In genomic region chr20:53901064-53901463, GRCh38 we compare ENCODE assay signal across 9 cellular contexts.
A peak's percentile ranks its signal among the peaks of the same experiment; 100 is the strongest.
DNase-seq lines count a peak whose midpoint lies in the region; ATAC-seq and TF ChIP-seq lines count a peak whose summit lies in the region.
"Had no signal": no experiment of that assay in that cellular context is flagged by ENCODE, and none has a peak within 500 bp of the region (broad histone marks: within the 10 kb centered on the region; RNA-seq: fewer than 3 reads in every experiment).

No MANE protein-coding gene starts in this region.

- H3K36me3 Mint-ChIP-seq in activated naive CD4-positive, alpha-beta T cell treated with anti-CD3 and anti-CD28 coated beads, Interleukin-2, amount 50 U/mL, for 72 hours = peaks cover 0 to 8% of the 10 kb centered on the region in 2 donors
- no peaks in the 10 kb centered on the region for H3K36me3 Mint-ChIP-seq in brain

- H3K9me3 Mint-ChIP-seq in activated naive CD4-positive, alpha-beta T cell treated with anti-CD3 and anti-CD28 coated beads, Interleukin-2, amount 50 U/mL, for 72 hours = peaks cover 0 to 10% of the 10 kb centered on the region in 2 donors
- no peaks in the 10 kb centered on the region for H3K9me3 Mint-ChIP-seq in brain

- WGBS in right lobe of liver (ENCODE audit: insufficient coverage, low coverage, low lambda C conversion rate, missing lambda C conversion rate) = 45% methylated on average over 6 of the region's 6 CpGs
- 30 to 32% methylated on average over 6 of the region's 6 CpGs for WGBS in tibial nerve, 2 donors

- H3K36me3 ChIP-seq in right lobe of liver (no peaks in the 10 kb centered on the region), tibial nerve (no peaks in the 10 kb centered on the region)

- H3K4me3 ChIP-seq in right lobe of liver = no peak overlapping the region
- no peak overlapping the region for H3K4me3 ChIP-seq in tibial nerve

- H3K27ac ChIP-seq in right lobe of liver (peak overlapping the region in 2 of 3 donors; percentile 11 to 58), tibial nerve (peak overlapping the region in 3 of 4 donors; percentile 37 to 76 (median 66))

- no peak for TF ChIP-seq EP300 in tibial nerve (IDR thresholded peaks at IDR 0.05)

- H3K27me3 ChIP-seq in right lobe of liver (no peaks in the 10 kb centered on the region), tibial nerve (no peaks in the 10 kb centered on the region)

- H3K9me3 ChIP-seq in right lobe of liver (no peaks in the 10 kb centered on the region), tibial nerve (no peaks in the 10 kb centered on the region)

- ATAC-seq in activated naive CD4-positive, alpha-beta T cell treated with anti-CD3 and anti-CD28 coated beads, Interleukin-2, amount 50 U/mL, for 72 hours = no peak
- ATAC-seq in right lobe of liver = peak; percentile 22 to 36 (median 33)

- peak overlapping the region; percentile 44 to 97 for H3K27ac Mint-ChIP-seq in activated naive CD4-positive, alpha-beta T cell treated with anti-CD3 and anti-CD28 coated beads, Interleukin-2, amount 50 U/mL, for 72 hours
- peak overlapping the region in 3 of 5 experiments; percentile 73 to 85 (median 82) for H3K27ac Mint-ChIP-seq in brain

- H3K27me3 Mint-ChIP-seq in brain = no peaks in the 10 kb centered on the region

- TF ChIP-seq POLR2A in right lobe of liver (IDR thresholded peaks at IDR 0.05) (no peak), tibial nerve (IDR thresholded peaks at IDR 0.05) (no peak)

- DNase-seq in activated naive CD4-positive, alpha-beta T cell treated with anti-CD3 and anti-CD28 coated beads, Interleukin-2, amount 50 U/mL, for 72 hours (ENCODE audit: low spot score in 2 of 2) = no peak
- no peak for DNase-seq in activated naive CD4-positive, alpha-beta T cell treated with anti-CD3 and anti-CD28 coated beads, Interleukin-2, amount 50 U/mL, for 16 hours
- DNase-seq in right lobe of liver = no peak
- DNase-seq in tibial nerve (ENCODE audit: low spot score in 2 of 2) = no peak
- DNase-seq in NCI-H1417 (lab: John Stamatoyannopoulos, UW) = no peak
- no peak for DNase-seq in stimulated activated CD4-positive, alpha-beta T cell treated with anti-CD3 and anti-CD28 coated beads, Interleukin-2, amount 100 ng/mL, for 24 hours
- DNase-seq in GM20000 (ENCODE audit: low spot score) = no peak
- DNase-seq: NCI-H1092 treated with DMSO at 0.1 percent for 48 hours had no signal

- H3K4me1 ChIP-seq in right lobe of liver (no peaks in the 10 kb centered on the region), tibial nerve (peaks cover 0 to 36% (median 17%) of the 10 kb centered on the region in 4 donors)

- intact Hi-C loops in right lobe of liver (cut with DNase I) = no loop called here

- H3K4me3 Mint-ChIP-seq in brain = peak overlapping the region in 3 of 5 experiments; percentile 5 to 17 (median 6)

- TF ChIP-seq CTCF in brain (conservative IDR thresholded peaks at IDR 0.05) (no peak), right lobe of liver (IDR thresholded peaks at IDR 0.05) (no peak), tibial nerve (IDR thresholded peaks at IDR 0.05) (no peak), GM20000 (IDR thresholded peaks at IDR 0.05; ENCODE audit: extremely low read depth, missing control alignments) (no peak)

- peaks cover 51% of the 10 kb centered on the region for H3K4me1 Mint-ChIP-seq in brain

Comparison
In these comparisons a context has a peak if more than half of its experiments do, and no peak if none do; other contexts are left out.
1. ATAC-seq: peak in right lobe of liver (4 of 4); none in activated naive CD4-positive, alpha-beta T cell treated with anti-CD3 and anti-CD28 coated beads, Interleukin-2, amount 50 U/mL, for 72 hours (0 of 2).